36 cellular contexts compared by ENCODE assay signal in genomic region chr10:110810625-110811024, GRCh38.
"Had no signal": no experiment of that assay in that cellular context is flagged by ENCODE, and none has a peak within 500 bp of the region (broad histone marks: within the 10 kb centered on the region; RNA-seq: fewer than 3 reads in every experiment).

No MANE protein-coding gene starts in this region.

- H3K4me3 Mint-ChIP-seq: activated B cell treated with CpG ODN at 0.5 μM for 24 hours; activated CD4-positive, alpha-beta memory T cell treated with anti-CD3 and anti-CD28 coated beads for 36 hours; activated CD4-positive, alpha-beta T cell treated with anti-CD3 and anti-CD28 coated beads, Interleukin-2, amount 10 ng/mL, durations not matched to agents 24 days and 14 days; activated CD8-positive, alpha-beta T cell treated with anti-CD3 and anti-CD28 coated beads for 36 hours; activated naive CD4-positive, alpha-beta T cell treated with anti-CD3 and anti-CD28 coated beads for 36 hours; activated naive CD8-positive, alpha-beta T cell treated with anti-CD3 and anti-CD28 coated beads for 36 hours; activated T-cell treated with anti-CD3 and anti-CD28 coated beads, Interleukin-2, amount 50 U/mL, for 4 hours; activated T-cell treated with anti-CD3 and anti-CD28 coated beads, Interleukin-2, amount 50 U/mL, for 72 hours; activated T-helper 1 cell treated with anti-CD3 and anti-CD28 coated beads, Interleukin-12 subunit alpha, Interleukin-12 subunit beta, Interleukin-2, Interleukin-4 antibody, amounts not matched to agents 30 ng/mL and 10 ng/mL and 1 ng/mL, durations not matched to agents 14 hours and 24 hours and 36 hours; activated T-helper 17 cell treated with anti-CD3 and anti-CD28 coated beads, Interleukin-2, amount 50 U/mL, for 72 hours; T-helper 1 cell treated with Interleukin-12 subunit alpha and Interleukin-12 subunit beta and Interleukin-4 antibody, amounts not matched to agents 30 μg/mL and 1 μg/mL, for 36 hours; T-helper 2 cell treated with Interferon-gamma antibody and Interleukin-4, amounts not matched to agents 5 μg/mL and 100 μg/mL, for 36 hours had no signal

- H3K27me3 Mint-ChIP-seq: activated B cell treated with CpG ODN at 0.5 μM for 24 hours; activated CD4-positive, alpha-beta memory T cell treated with anti-CD3 and anti-CD28 coated beads for 36 hours; activated CD4-positive, alpha-beta T cell treated with anti-CD3 and anti-CD28 coated beads, Interleukin-2, amount 10 ng/mL, durations not matched to agents 24 days and 14 days; activated CD8-positive, alpha-beta T cell treated with anti-CD3 and anti-CD28 coated beads for 36 hours; activated naive CD8-positive, alpha-beta T cell treated with anti-CD3 and anti-CD28 coated beads for 36 hours; activated T-helper 17 cell treated with anti-CD3 and anti-CD28 coated beads, Interleukin-2, amount 50 U/mL, for 72 hours had no signal

- H3K9me3 ChIP-seq: adrenal gland, body of pancreas, breast epithelium had no signal

- H3K4me3 ChIP-seq: adrenal gland, body of pancreas, breast epithelium had no signal

- ATAC-seq: activated CD8-positive, alpha-beta T cell treated with anti-CD3 and anti-CD28 coated beads for 36 hours; activated naive CD4-positive, alpha-beta T cell treated with anti-CD3 and anti-CD28 coated beads, Interleukin-2, amount 50 U/mL, for 72 hours; activated T-cell treated with anti-CD3 and anti-CD28 coated beads, Interleukin-2, amount 50 U/mL, for 4 hours; activated T-cell treated with anti-CD3 and anti-CD28 coated beads, Interleukin-2, amount 50 U/mL, for 72 hours; activated T-helper 17 cell treated with anti-CD3 and anti-CD28 coated beads, Interleukin-2, amount 50 U/mL, for 72 hours; body of pancreas had no signal

- H3K9me3 Mint-ChIP-seq: activated B cell treated with CpG ODN at 0.5 μM for 24 hours; activated CD4-positive, alpha-beta memory T cell treated with anti-CD3 and anti-CD28 coated beads for 36 hours; activated CD4-positive, alpha-beta T cell treated with anti-CD3 and anti-CD28 coated beads, Interleukin-2, amount 10 ng/mL, durations not matched to agents 24 days and 14 days; activated CD8-positive, alpha-beta T cell treated with anti-CD3 and anti-CD28 coated beads for 36 hours; activated naive CD4-positive, alpha-beta T cell treated with anti-CD3 and anti-CD28 coated beads for 36 hours; activated naive CD4-positive, alpha-beta T cell treated with anti-CD3 and anti-CD28 coated beads, Interleukin-2, amount 50 U/mL, for 72 hours; activated naive CD8-positive, alpha-beta T cell treated with anti-CD3 and anti-CD28 coated beads for 36 hours; activated T-cell treated with anti-CD3 and anti-CD28 coated beads, Interleukin-2, amount 50 U/mL, for 4 hours; activated T-cell treated with anti-CD3 and anti-CD28 coated beads, Interleukin-2, amount 50 U/mL, for 72 hours; activated T-helper 1 cell treated with anti-CD3 and anti-CD28 coated beads, Interleukin-12 subunit alpha, Interleukin-12 subunit beta, Interleukin-2, Interleukin-4 antibody, amounts not matched to agents 30 ng/mL and 10 ng/mL and 1 ng/mL, durations not matched to agents 14 hours and 24 hours and 36 hours; activated T-helper 17 cell treated with anti-CD3 and anti-CD28 coated beads, Interleukin-2, amount 50 U/mL, for 72 hours; T-helper 1 cell treated with Interleukin-12 subunit alpha and Interleukin-12 subunit beta and Interleukin-4 antibody, amounts not matched to agents 30 μg/mL and 1 μg/mL, for 36 hours; T-helper 2 cell treated with Interferon-gamma antibody and Interleukin-4, amounts not matched to agents 5 μg/mL and 100 μg/mL, for 36 hours had no signal

- H3K4me1 ChIP-seq: adrenal gland, breast epithelium had no signal

- H3K36me3 ChIP-seq: adrenal gland, brain microvascular endothelial cell, breast epithelium had no signal

- H3K27ac Mint-ChIP-seq: activated B cell treated with CpG ODN at 0.5 μM for 24 hours; activated CD4-positive, alpha-beta memory T cell treated with anti-CD3 and anti-CD28 coated beads for 36 hours; activated CD4-positive, alpha-beta T cell treated with anti-CD3 and anti-CD28 coated beads, Interleukin-2, amount 10 ng/mL, durations not matched to agents 24 days and 14 days; activated CD8-positive, alpha-beta T cell treated with anti-CD3 and anti-CD28 coated beads for 36 hours; activated naive CD4-positive, alpha-beta T cell treated with anti-CD3 and anti-CD28 coated beads for 36 hours; activated naive CD4-positive, alpha-beta T cell treated with anti-CD3 and anti-CD28 coated beads, Interleukin-2, amount 50 U/mL, for 72 hours; activated naive CD8-positive, alpha-beta T cell treated with anti-CD3 and anti-CD28 coated beads for 36 hours; activated T-cell treated with anti-CD3 and anti-CD28 coated beads, Interleukin-2, amount 50 U/mL, for 72 hours; activated T-helper 1 cell treated with anti-CD3 and anti-CD28 coated beads, Interleukin-12 subunit alpha, Interleukin-12 subunit beta, Interleukin-2, Interleukin-4 antibody, amounts not matched to agents 30 ng/mL and 10 ng/mL and 1 ng/mL, durations not matched to agents 14 hours and 24 hours and 36 hours; activated T-helper 17 cell treated with anti-CD3 and anti-CD28 coated beads, Interleukin-2, amount 50 U/mL, for 72 hours; T-helper 1 cell treated with Interleukin-12 subunit alpha and Interleukin-12 subunit beta and Interleukin-4 antibody, amounts not matched to agents 30 μg/mL and 1 μg/mL, for 36 hours; T-helper 2 cell treated with Interferon-gamma antibody and Interleukin-4, amounts not matched to agents 5 μg/mL and 100 μg/mL, for 36 hours had no signal

- H3K27ac ChIP-seq: adrenal gland, body of pancreas, brain microvascular endothelial cell, breast epithelium, VCaP had no signal

- H3K36me3 Mint-ChIP-seq: activated CD4-positive, alpha-beta memory T cell treated with anti-CD3 and anti-CD28 coated beads for 36 hours; activated naive CD4-positive, alpha-beta T cell treated with anti-CD3 and anti-CD28 coated beads, Interleukin-2, amount 50 U/mL, for 72 hours; activated naive CD8-positive, alpha-beta T cell treated with anti-CD3 and anti-CD28 coated beads for 36 hours had no signal

- DNase-seq: activated B cell treated with CpG ODN at 0.5 μM for 24 hours; activated CD4-positive, alpha-beta memory T cell treated with anti-CD3 and anti-CD28 coated beads for 36 hours; activated CD4-positive, alpha-beta T cell treated with anti-CD3 and anti-CD28 coated beads for 4 hours; activated CD4-positive, alpha-beta T cell treated with anti-CD3 and anti-CD28 coated beads, Interleukin-2, amount 10 ng/mL, durations not matched to agents 24 days and 14 days; activated CD4-positive, alpha-beta T cell treated with anti-CD3 and anti-CD28 coated beads, Interleukin-2, amount 50 U/mL, for 1 hour; activated CD4-positive, alpha-beta T cell treated with anti-CD3 and anti-CD28 coated beads, Interleukin-2, amount 50 U/mL, for 4 hours; activated CD4-positive, CD25-positive, alpha-beta regulatory T cell treated with anti-CD3 and anti-CD28 coated beads, Interleukin-2, amount 50 U/mL, for 72 hours; activated CD8-positive, alpha-beta memory T cell treated with anti-CD3 and anti-CD28 coated beads, Interleukin-2, amount 50 U/mL, for 4 hours; activated CD8-positive, alpha-beta T cell treated with anti-CD3 and anti-CD28 coated beads for 36 hours; activated effector memory CD4-positive, alpha-beta T cell treated with anti-CD3 and anti-CD28 coated beads, Interleukin-2, amount 50 U/mL, for 16 hours; activated gamma-delta T cell treated with Interleukin-2 at 50 U/mL for 16 hours; activated naive CD4-positive, alpha-beta T cell; activated naive CD4-positive, alpha-beta T cell treated with anti-CD3 and anti-CD28 coated beads for 36 hours; activated naive CD4-positive, alpha-beta T cell treated with anti-CD3 and anti-CD28 coated beads, Interleukin-2, amount 50 U/mL, for 16 hours; activated naive CD8-positive, alpha-beta T cell treated with anti-CD3 and anti-CD28 coated beads for 36 hours; activated T-cell treated with anti-CD3 and anti-CD28 coated beads for 4 hours; activated T-cell treated with anti-CD3 and anti-CD28 coated beads, Interleukin-2, amount 50 U/mL, for 1 hour; activated T-cell treated with anti-CD3 and anti-CD28 coated beads, Interleukin-2, amount 50 U/mL, for 4 hours; activated T-cell treated with anti-CD3 and anti-CD28 coated beads, Interleukin-2, amount 50 U/mL, for 72 hours; adrenal gland; amniotic stem cell; aorta; body of pancreas; brain microvascular endothelial cell; central memory CD4-positive, alpha-beta T cell; SW 1271; T-helper 1 cell; T-helper 2 cell; T-helper 9 cell had no signal

- H3K27me3 ChIP-seq: adrenal gland, body of pancreas, brain microvascular endothelial cell, breast epithelium had no signal
